8 cellular contexts compared by ENCODE assay signal in the genomic region with DNA sequence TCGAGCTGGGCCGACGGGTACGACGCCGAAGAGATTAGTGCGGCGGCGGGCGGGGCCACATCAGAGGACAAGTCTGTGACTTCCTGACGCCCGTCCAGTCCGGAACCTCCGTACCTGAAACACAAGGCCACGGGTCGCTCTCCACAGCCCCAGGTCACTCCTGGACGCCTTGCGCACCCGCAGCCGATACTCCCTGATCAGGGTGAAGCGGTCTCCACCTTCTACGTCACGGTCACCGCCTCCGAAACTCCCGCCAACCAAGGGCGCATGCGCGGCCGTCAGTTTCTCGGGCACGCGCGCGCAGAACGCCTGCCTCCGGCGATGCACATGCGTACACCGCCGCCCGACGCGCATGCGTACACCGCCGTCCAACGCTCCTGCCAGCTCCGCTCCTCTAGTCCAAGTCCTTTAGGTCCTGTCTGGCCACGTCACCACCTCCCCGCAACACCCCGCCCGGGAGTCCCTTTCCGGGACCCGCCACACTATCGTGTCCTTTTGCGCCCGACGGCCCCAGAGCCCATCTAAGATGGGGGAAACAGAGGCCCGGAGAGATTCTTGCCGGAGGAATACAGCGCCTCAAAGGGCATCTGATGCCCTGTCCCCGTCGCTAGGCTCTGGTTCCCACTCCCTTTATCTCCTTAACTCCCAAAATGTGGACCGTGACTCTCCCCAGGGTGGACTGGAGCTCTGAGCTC. TPM values are rescaled to one million over a fixed set of nuclear protein-coding genes. Genes with fewer than 3 reads are reported as not detected.
DNase-seq lines count a peak whose midpoint lies in the region; ATAC-seq lines count a peak whose summit lies in the region.

Gene DSN1, minus strand, starts transcription at position 216 of the 695 bp plus-strand sequence. CDS start 2,305 bp downstream, outside the sequence.

- H3K4ac ChIP-seq in mesendoderm (ENCODE audit: low read depth, low read length) = peak within 1 kb of the TSS; percentile 98

- CTCF ChIA-PET in activated CD8-positive, alpha-beta memory T cell treated with anti-CD3 and anti-CD28 coated beads, Interleukin-2, amount 10 ng/mL, durations not matched to agents 7 days and 5 days (lab: Charles Lee) = interaction anchor here (0.6 to 2.7 kb wide), 36 partner anchors 9 to 322 kb away, joined by 3 to 12 read pairs (median 4); partner anchors contain the start of genes RAB5IF and RBL1

- peak within 1 kb of the TSS; percentile 100 for H3K4me2 ChIP-seq in mesendoderm (ENCODE audit: low read length)

- no peak within 1 kb of the TSS for H2AK5ac ChIP-seq in mesendoderm (ENCODE audit: low read length)

- H3K4me1 ChIP-seq in HUES48 (ENCODE audit: control insufficient read depth, insufficient read depth, low read length) (peaks cover 6% of the 10 kb centered on the region; the same call in 1 of the 2 replicates), NT2/D1 (ENCODE audit: insufficient read depth, insufficient read length) (peaks cover 3% of the 10 kb centered on the region), endocrine pancreas (ENCODE audit: control insufficient read depth, insufficient read depth, low read length) (no peaks in the 10 kb centered on the region), mesendoderm (ENCODE audit: control insufficient read depth, low read depth, low read length) (peaks cover 3% of the 10 kb centered on the region)

- peaks cover 4% of the 10 kb centered on the region for H3K79me1 ChIP-seq in mesendoderm (ENCODE audit: low read length)

- DNase-seq in Caki2 (ENCODE audit: low read depth) (peak; percentile 97), NT2/D1 (ENCODE audit: low read depth, low spot score) (peak; percentile 97), mesendoderm (peak; percentile 97)
- DNase-seq in activated CD8-positive, alpha-beta memory T cell treated with anti-CD3 and anti-CD28 coated beads, Interleukin-2, amount 10 ng/mL, durations not matched to agents 7 days and 5 days = peak; percentile 99
- DNase-seq in stimulated activated CD8-positive, alpha-beta memory T cell treated with anti-CD3 and anti-CD28 coated beads, Interleukin-12 subunit alpha, Interleukin-12 subunit beta, amount 100 ng/mL, for 4 hours (ENCODE audit: low read depth) = peak; percentile 97

- peaks cover 37% of the 10 kb centered on the region for H3K4me1 Mint-ChIP-seq in activated CD8-positive, alpha-beta memory T cell treated with anti-CD3 and anti-CD28 coated beads, Interleukin-2, amount 10 ng/mL, durations not matched to agents 7 days and 5 days

- H2BK120ac ChIP-seq in mesendoderm (ENCODE audit: low read depth, low read length) = no peak within 1 kb of the TSS

- no peaks in the 10 kb centered on the region for H3K9me3 Mint-ChIP-seq in activated CD8-positive, alpha-beta memory T cell treated with anti-CD3 and anti-CD28 coated beads, Interleukin-2, amount 10 ng/mL, durations not matched to agents 7 days and 5 days (ENCODE audit: low read depth)

- no peak within 1 kb of the TSS for H2BK15ac ChIP-seq in mesendoderm (replicated peaks; ENCODE audit: low read depth)

- peak within 1 kb of the TSS; percentile 86 for H3K4me3 Mint-ChIP-seq in activated CD8-positive, alpha-beta memory T cell treated with anti-CD3 and anti-CD28 coated beads, Interleukin-2, amount 10 ng/mL, durations not matched to agents 7 days and 5 days

- H3K9ac ChIP-seq in HUES48 (ENCODE audit: low read depth, low read length) = peak within 1 kb of the TSS; percentile 88
- H3K9ac ChIP-seq in NT2/D1 (ENCODE audit: insufficient read length, low read depth) = peak within 1 kb of the TSS; percentile 91
- H3K9ac ChIP-seq in endocrine pancreas (ENCODE audit: control insufficient read depth, insufficient read depth, low read length) = peak within 1 kb of the TSS; percentile 100
- peak within 1 kb of the TSS; percentile 99 for H3K9ac ChIP-seq in mesendoderm (ENCODE audit: low read length)

- WGBS in mesendoderm (ENCODE audit: extremely low coverage, insufficient coverage, low lambda C conversion rate) = no CpG with 5 or more reads among the region's 65 CpGs

- H2BK5ac ChIP-seq in mesendoderm (ENCODE audit: low read length) = peak within 1 kb of the TSS; percentile 77

- H3K4me3 ChIP-seq in HUES48 (ENCODE audit: low read depth, low read length) = peak within 1 kb of the TSS; percentile 90
- H3K4me3 ChIP-seq in NT2/D1 (ENCODE audit: insufficient read length, low read depth) = peak within 1 kb of the TSS; percentile 88
- peak within 1 kb of the TSS; percentile 63 for H3K4me3 ChIP-seq in endocrine pancreas (ENCODE audit: control insufficient read depth, insufficient read depth, low read length)
- peak within 1 kb of the TSS; percentile 78 for H3K4me3 ChIP-seq in mesendoderm (ENCODE audit: low read length)

- peak; percentile 79 for ATAC-seq in GM21390 (IDR thresholded peaks at IDR 0.05; ENCODE audit: unreplicated experiment)
- ATAC-seq in activated CD8-positive, alpha-beta memory T cell treated with anti-CD3 and anti-CD28 coated beads, Interleukin-2, amount 10 ng/mL, durations not matched to agents 7 days and 5 days = peak; percentile 94

- peaks cover 1% of the 10 kb centered on the region for H3K79me2 ChIP-seq in mesendoderm (ENCODE audit: control insufficient read depth, insufficient read depth, low read length)

- H3K27me3 ChIP-seq in HUES48 (ENCODE audit: control insufficient read depth, insufficient read depth, low read length) (no peaks in the 10 kb centered on the region), NT2/D1 (ENCODE audit: insufficient read depth, insufficient read length) (no peaks in the 10 kb centered on the region), endocrine pancreas (ENCODE audit: control insufficient read depth, insufficient read depth, low read length) (no peaks in the 10 kb centered on the region), mesendoderm (ENCODE audit: insufficient read depth, low read length, poor library complexity) (no peaks in the 10 kb centered on the region)

- H3K36me3 Mint-ChIP-seq in activated CD8-positive, alpha-beta memory T cell treated with anti-CD3 and anti-CD28 coated beads, Interleukin-2, amount 10 ng/mL, durations not matched to agents 7 days and 5 days = peaks cover 13% of the 10 kb centered on the region

- peaks cover 28% of the 10 kb centered on the region for H3K36me3 ChIP-seq in HUES48 (ENCODE audit: control insufficient read depth, insufficient read depth, low read length)
- H3K36me3 ChIP-seq in NT2/D1 (ENCODE audit: insufficient read depth, insufficient read length, low read length) = peaks cover 15% of the 10 kb centered on the region
- H3K36me3 ChIP-seq in endocrine pancreas (ENCODE audit: control insufficient read depth, insufficient read depth, low read length) = no peaks in the 10 kb centered on the region
- peaks cover 3% of the 10 kb centered on the region for H3K36me3 ChIP-seq in mesendoderm (ENCODE audit: control insufficient read depth, insufficient read depth, low read length)

- H3K27ac ChIP-seq in HUES48 (ENCODE audit: low read depth, low read length) (peak within 1 kb of the TSS; percentile 92), mesendoderm (ENCODE audit: low read depth, low read length) (peak within 1 kb of the TSS; percentile 74)

- peak within 1 kb of the TSS; percentile 95 for H3K27ac Mint-ChIP-seq in activated CD8-positive, alpha-beta memory T cell treated with anti-CD3 and anti-CD28 coated beads, Interleukin-2, amount 10 ng/mL, durations not matched to agents 7 days and 5 days

- no peaks in the 10 kb centered on the region for H3K9me3 ChIP-seq in HUES48 (ENCODE audit: control insufficient read depth, insufficient read depth, low read length)
- H3K9me3 ChIP-seq in NT2/D1 (ENCODE audit: insufficient read depth, low read length) = no peaks in the 10 kb centered on the region
- H3K9me3 ChIP-seq in endocrine pancreas (ENCODE audit: control insufficient read depth, low read length) = no peaks in the 10 kb centered on the region

- peak within 1 kb of the TSS; percentile 99 for H3K56ac ChIP-seq in mesendoderm (ENCODE audit: low read length)

- peak within 1 kb of the TSS; percentile 97 for H3K18ac ChIP-seq in mesendoderm (ENCODE audit: low read length)

- H4K8ac ChIP-seq in mesendoderm (ENCODE audit: low read depth, low read length) = peak within 1 kb of the TSS; percentile 77

- in situ Hi-C loops in Caki2 (cut with HindIII; ENCODE audit: low pct_unique_long_range_greater_than_20kb, low sequenced_read_pairs) = loop anchor here (25.0 kb wide), 1 partner anchor 89 kb away; a partner anchor contains a TSS

- peak within 1 kb of the TSS; percentile 97 for H4K5ac ChIP-seq in mesendoderm (ENCODE audit: low read length)

- peak within 1 kb of the TSS; percentile 92 for H3K23ac ChIP-seq in mesendoderm (ENCODE audit: low read length)

- H3K27me3 Mint-ChIP-seq in activated CD8-positive, alpha-beta memory T cell treated with anti-CD3 and anti-CD28 coated beads, Interleukin-2, amount 10 ng/mL, durations not matched to agents 7 days and 5 days = no peaks in the 10 kb centered on the region

RNA-seq across cellular contexts. Expression of gene DSN1, which starts in this region (rescaled TPM):
- total RNA-seq in Caki2 (2014; rRNA removed; shearing (Covaris generic); ENCODE audit: low replicate concordance) = 64.7 and 69.7 TPM in 2 replicates
- 10 to 100 TPM; 36.0 to 42.7 TPM for total RNA-seq in activated CD8-positive, alpha-beta memory T cell treated with anti-CD3 and anti-CD28 coated beads, Interleukin-2, amount 10 ng/mL, durations not matched to agents 7 days and 5 days
- 24.1 TPM for polyA plus RNA-seq in mesendoderm (2013, experiment 1 of 2)
- polyA plus RNA-seq in mesendoderm (2013, experiment 2 of 2) = 23.9 TPM

Comparison
In these comparisons a context has a peak if more than half of its experiments do, and no peak if none do; other contexts are left out.
1. Peak in every context shown above with its lines: DNase-seq, ATAC-seq, H3K4me3 ChIP-seq and H3K27ac ChIP-seq.